Comparison of ENCODE assay signal across 1 cellular context in genomic region chr1:8742022-8742924, GRCh38.
TF ChIP-seq lines count a peak whose summit lies in the region.

No MANE protein-coding gene starts in this region.

TF ChIP-seq in HepG2, 621 proteins besides CTCF, POLR2A, EP300 and RAD21 (continued from another document and continues in another):
- TF ChIP-seq SNAPC5 (CRISPR knock-in tag; IDR thresholded peaks at IDR 0.05; ENCODE audit: borderline replicate concordance) (peak; percentile 94), ERF (CRISPR knock-in tag; IDR thresholded peaks at IDR 0.05) (peak; percentile 97), GATAD1 (CRISPR knock-in tag; IDR thresholded peaks at IDR 0.05) (peak; percentile 80), SNRNP70 (IDR thresholded peaks at IDR 0.05; ENCODE audit: low read depth, low read length) (no peak), YEATS4 (CRISPR knock-in tag; IDR thresholded peaks at IDR 0.05; ENCODE audit: borderline replicate concordance) (peak; percentile 88), ZNF607 (CRISPR knock-in tag; IDR thresholded peaks at IDR 0.05; ENCODE audit: borderline replicate concordance) (no peak), FUBP1 (CRISPR knock-in tag; IDR thresholded peaks at IDR 0.05; ENCODE audit: borderline replicate concordance) (no peak; the same call in 1 of the 2 replicates), EZH2 (conservative IDR thresholded peaks at IDR 0.05; ENCODE audit: low read depth, low read length) (no peak), KIAA2018 (CRISPR knock-in tag; IDR thresholded peaks at IDR 0.05; ENCODE audit: borderline replicate concordance) (no peak), IRF2 (CRISPR knock-in tag; IDR thresholded peaks at IDR 0.05) (peak; percentile 97), RAD51 (IDR thresholded peaks at IDR 0.05; ENCODE audit: borderline replicate concordance) (no peak), GTF3A (CRISPR knock-in tag; conservative IDR thresholded peaks at IDR 0.05) (no peak), TSC22D2 (CRISPR knock-in tag; IDR thresholded peaks at IDR 0.05; ENCODE audit: borderline replicate concordance) (0 out of 2 replicates have a peak, but pooled peaks have one; percentile 70), ZNF160 (CRISPR knock-in tag; IDR thresholded peaks at IDR 0.05) (no peak; the same call in 1 of the 2 replicates), POLR2AphosphoS5 (IDR thresholded peaks at IDR 0.05; ENCODE audit: low read depth, low read length) (no peak), CEBPB (IDR thresholded peaks at IDR 0.05; ENCODE audit: borderline replicate concordance, low read depth, low read length) (peak; percentile 96), SYNCRIP (IDR thresholded peaks at IDR 0.05; ENCODE audit: insufficient read depth, low read depth, low read length) (no peak), ZNF75D (CRISPR knock-in tag; IDR thresholded peaks at IDR 0.05; ENCODE audit: borderline replicate concordance) (no peak), ZNF724P (CRISPR knock-in tag; IDR thresholded peaks at IDR 0.05; ENCODE audit: borderline replicate concordance) (peak; percentile 39; the same call in 1 of the 2 replicates), FOXK2 (IDR thresholded peaks at IDR 0.05) (peak; percentile 90), U2AF1 (optimal IDR thresholded peaks at IDR 0.05; ENCODE audit: low read depth, low read length) (no peak), MYC (CRISPR knock-in tag; IDR thresholded peaks at IDR 0.05; ENCODE audit: borderline replicate concordance) (no peak), ZNF687 (CRISPR knock-in tag; IDR thresholded peaks at IDR 0.05) (peak; percentile 38; the same call in 1 of the 2 replicates), ZSCAN29 (CRISPR knock-in tag; conservative IDR thresholded peaks at IDR 0.05) (peak; percentile 77; the same call in 1 of the 2 replicates), ZNF589 (CRISPR knock-in tag; conservative IDR thresholded peaks at IDR 0.05) (no peak; the same call in 1 of the 2 replicates), ZNF296 (CRISPR knock-in tag; conservative IDR thresholded peaks at IDR 0.05) (no peak), LRRFIP1 (CRISPR knock-in tag; conservative IDR thresholded peaks at IDR 0.05) (no peak), KAT7 (CRISPR knock-in tag; IDR thresholded peaks at IDR 0.05; ENCODE audit: borderline replicate concordance) (peak; percentile 85; the same call in 1 of the 2 replicates), POLR2G (IDR thresholded peaks at IDR 0.05; ENCODE audit: low read depth, low read length) (no peak), ZNF574 (CRISPR knock-in tag; IDR thresholded peaks at IDR 0.05) (no peak), SIX1 (CRISPR knock-in tag; IDR thresholded peaks at IDR 0.05; ENCODE audit: borderline replicate concordance) (peak; percentile 94), TBX2 (CRISPR knock-in tag; IDR thresholded peaks at IDR 0.05; ENCODE audit: borderline replicate concordance) (peak; percentile 96)
- TF ChIP-seq, protein P1, sequence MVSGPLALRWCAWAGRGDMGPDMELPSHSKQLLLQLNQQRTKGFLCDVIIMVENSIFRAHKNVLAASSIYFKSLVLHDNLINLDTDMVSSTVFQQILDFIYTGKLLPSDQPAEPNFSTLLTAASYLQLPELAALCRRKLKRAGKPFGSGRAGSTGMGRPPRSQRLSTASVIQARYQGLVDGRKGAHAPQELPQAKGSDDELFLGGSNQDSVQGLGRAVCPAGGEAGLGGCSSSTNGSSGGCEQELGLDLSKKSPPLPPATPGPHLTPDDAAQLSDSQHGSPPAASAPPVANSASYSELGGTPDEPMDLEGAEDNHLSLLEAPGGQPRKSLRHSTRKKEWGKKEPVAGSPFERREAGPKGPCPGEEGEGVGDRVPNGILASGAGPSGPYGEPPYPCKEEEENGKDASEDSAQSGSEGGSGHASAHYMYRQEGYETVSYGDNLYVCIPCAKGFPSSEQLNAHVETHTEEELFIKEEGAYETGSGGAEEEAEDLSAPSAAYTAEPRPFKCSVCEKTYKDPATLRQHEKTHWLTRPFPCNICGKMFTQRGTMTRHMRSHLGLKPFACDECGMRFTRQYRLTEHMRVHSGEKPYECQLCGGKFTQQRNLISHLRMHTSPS (CRISPR knock-in tag; IDR thresholded peaks at IDR 0.05; ENCODE audit: low read depth) = 0 out of 2 replicates have a peak, but pooled peaks have one; percentile 24
